Comparison of ENCODE assay signal across 13 cellular contexts in genomic region chr19:11073568-11073967, GRCh38. TPM values are rescaled to one million over a fixed set of nuclear protein-coding genes. Genes with fewer than 3 reads are reported as not detected.
DNase-seq lines count a peak whose midpoint lies in the region; ATAC-seq and TF ChIP-seq lines count a peak whose summit lies in the region.
"Had no signal": no experiment of that assay in that cellular context is flagged by ENCODE, and none has a peak within 500 bp of the region (broad histone marks: within the 10 kb centered on the region; RNA-seq: fewer than 3 reads in every experiment).

No MANE protein-coding gene starts in this region.

- no peaks in the 10 kb centered on the region for H3K36me3 Mint-ChIP-seq in CD14-positive monocyte
- H3K36me3 Mint-ChIP-seq in T-helper 17 cell (ENCODE audit: low read depth) = no peaks in the 10 kb centered on the region
- H3K36me3 Mint-ChIP-seq in progenitor cell of endocrine pancreas (ENCODE audit: insufficient read depth) = peaks cover 3% of the 10 kb centered on the region
- peaks cover 6% of the 10 kb centered on the region for H3K36me3 Mint-ChIP-seq in stimulated activated memory B cell treated with anti-CD40 and anti-IgM and Interleukin-4, amounts not matched to agents 10 μg/mL and 1 μg/mL and 100 μg/mL, for 72 hours
- H3K36me3 Mint-ChIP-seq in activated CD8-positive, alpha-beta memory T cell treated with anti-CD3 and anti-CD28 coated beads, Interleukin-2, amount 10 ng/mL, durations not matched to agents 7 days and 5 days = peaks cover 2% of the 10 kb centered on the region
- H3K36me3 Mint-ChIP-seq: CD4-positive, CD25-positive, alpha-beta regulatory T cell had no signal

- ATAC-seq in T-helper 17 cell (no peak), HG02970 (IDR thresholded peaks at IDR 0.05; ENCODE audit: low FRiP score, unreplicated experiment) (no peak)
- ATAC-seq in stimulated activated memory B cell treated with anti-CD40 and anti-IgM and Interleukin-4, amounts not matched to agents 10 μg/mL and 1 μg/mL and 100 μg/mL, for 72 hours = no peak
- ATAC-seq in activated CD8-positive, alpha-beta memory T cell treated with anti-CD3 and anti-CD28 coated beads, Interleukin-2, amount 10 ng/mL, durations not matched to agents 7 days and 5 days = no peak
- ATAC-seq: A549, HCT116 had no signal

- POLR2A ChIA-PET in HEK293 (lab: Yijun Ruan, JAX) = no interaction called here

- CTCF ChIA-PET in HEK293 (lab: Yijun Ruan, JAX) = no interaction called here
- CTCF ChIA-PET in activated CD8-positive, alpha-beta memory T cell treated with anti-CD3 and anti-CD28 coated beads, Interleukin-2, amount 10 ng/mL, durations not matched to agents 7 days and 5 days (lab: Charles Lee) = interaction anchor here (1.2 kb wide), 1 partner anchor 38 kb away, joined by 4 read pairs; no protein-coding TSS in a partner anchor

- H3K9me3 Mint-ChIP-seq in CD14-positive monocyte (no peaks in the 10 kb centered on the region), progenitor cell of endocrine pancreas (ENCODE audit: low read depth) (no peaks in the 10 kb centered on the region)
- no peaks in the 10 kb centered on the region for H3K9me3 Mint-ChIP-seq in stimulated activated memory B cell treated with anti-CD40 and anti-IgM and Interleukin-4, amounts not matched to agents 10 μg/mL and 1 μg/mL and 100 μg/mL, for 72 hours
- H3K9me3 Mint-ChIP-seq in activated CD8-positive, alpha-beta memory T cell treated with anti-CD3 and anti-CD28 coated beads, Interleukin-2, amount 10 ng/mL, durations not matched to agents 7 days and 5 days (ENCODE audit: low read depth) = no peaks in the 10 kb centered on the region
- H3K9me3 Mint-ChIP-seq: CD4-positive, CD25-positive, alpha-beta regulatory T cell had no signal

- no peak overlapping the region for H3K27ac ChIP-seq in HEK293 (ENCODE audit: extremely low read depth, low read depth, low read length)
- H3K27ac ChIP-seq: A549 had no signal

- H3K9me3 ChIP-seq in HEK293 (ENCODE audit: control insufficient read depth, insufficient read depth, low read depth, low read length) (no peaks in the 10 kb centered on the region), T-helper 17 cell (ENCODE audit: control insufficient read depth, low read length, poor library complexity, severe bottlenecking) (no peaks in the 10 kb centered on the region)
- H3K9me3 ChIP-seq: A549, BE2C had no signal

- H3K4me3 Mint-ChIP-seq in CD14-positive monocyte = peak overlapping the region in 1 of 2 donors; percentile 42
- no peak overlapping the region for H3K4me3 Mint-ChIP-seq in T-helper 17 cell
- no peak overlapping the region for H3K4me3 Mint-ChIP-seq in progenitor cell of endocrine pancreas (ENCODE audit: low read depth)
- H3K4me3 Mint-ChIP-seq in stimulated activated memory B cell treated with anti-CD40 and anti-IgM and Interleukin-4, amounts not matched to agents 10 μg/mL and 1 μg/mL and 100 μg/mL, for 72 hours = no peak overlapping the region
- H3K4me3 Mint-ChIP-seq in activated CD8-positive, alpha-beta memory T cell treated with anti-CD3 and anti-CD28 coated beads, Interleukin-2, amount 10 ng/mL, durations not matched to agents 7 days and 5 days = no peak overlapping the region
- H3K4me3 Mint-ChIP-seq: CD4-positive, CD25-positive, alpha-beta regulatory T cell had no signal

- H3K4me1 Mint-ChIP-seq in CD14-positive monocyte (peaks cover 54% of the 10 kb centered on the region), T-helper 17 cell (peaks cover 15% of the 10 kb centered on the region), progenitor cell of endocrine pancreas (ENCODE audit: low read depth) (no peaks in the 10 kb centered on the region)
- H3K4me1 Mint-ChIP-seq in stimulated activated memory B cell treated with anti-CD40 and anti-IgM and Interleukin-4, amounts not matched to agents 10 μg/mL and 1 μg/mL and 100 μg/mL, for 72 hours = peaks cover 12% of the 10 kb centered on the region
- peaks cover 3% of the 10 kb centered on the region for H3K4me1 Mint-ChIP-seq in activated CD8-positive, alpha-beta memory T cell treated with anti-CD3 and anti-CD28 coated beads, Interleukin-2, amount 10 ng/mL, durations not matched to agents 7 days and 5 days

- peaks cover 0 to 17% (median 13%) of the 10 kb centered on the region in 3 donors for H3K27me3 Mint-ChIP-seq in CD14-positive monocyte (ENCODE audit: low read depth in 3 of 3)
- no peaks in the 10 kb centered on the region for H3K27me3 Mint-ChIP-seq in T-helper 17 cell
- H3K27me3 Mint-ChIP-seq in progenitor cell of endocrine pancreas = no peaks in the 10 kb centered on the region
- peaks cover 39% of the 10 kb centered on the region for H3K27me3 Mint-ChIP-seq in stimulated activated memory B cell treated with anti-CD40 and anti-IgM and Interleukin-4, amounts not matched to agents 10 μg/mL and 1 μg/mL and 100 μg/mL, for 72 hours
- no peaks in the 10 kb centered on the region for H3K27me3 Mint-ChIP-seq in activated CD8-positive, alpha-beta memory T cell treated with anti-CD3 and anti-CD28 coated beads, Interleukin-2, amount 10 ng/mL, durations not matched to agents 7 days and 5 days
- H3K27me3 Mint-ChIP-seq: CD4-positive, CD25-positive, alpha-beta regulatory T cell had no signal

- no peak overlapping the region for H3K4me3 ChIP-seq in HEK293 (ENCODE audit: low read depth, low read length)
- H3K4me3 ChIP-seq: A549 had no signal

- intact Hi-C loops in CD14-positive monocyte (cut with micrococcal nuclease) = loop anchor here in 1 of 2 donors (5.0 to 10.0 kb wide), 2 partner anchors 36 to 61 kb away; no protein-coding TSS in a partner anchor

- TF ChIP-seq CTCF in CD14-positive monocyte (IDR thresholded peaks at IDR 0.05) (no peak), HEK293 (tag by site-specific recombination; IDR thresholded peaks at IDR 0.05) (no peak), progenitor cell of endocrine pancreas (IDR thresholded peaks at IDR 0.05; ENCODE audit: unreplicated experiment) (no peak)

- no peaks in the 10 kb centered on the region for H3K36me3 ChIP-seq in HEK293 (ENCODE audit: control insufficient read depth in 2 of 2, insufficient read depth in 1 of 2, low read length in 2 of 2)
- H3K36me3 ChIP-seq: BE2C had no signal

- peak overlapping the region in 4 of 7 donors; percentile 25 to 97 (median 89) for H3K27ac Mint-ChIP-seq in CD14-positive monocyte
- H3K27ac Mint-ChIP-seq in T-helper 17 cell = peak overlapping the region; percentile 21
- peak overlapping the region; percentile 33 for H3K27ac Mint-ChIP-seq in progenitor cell of endocrine pancreas
- no peak overlapping the region for H3K27ac Mint-ChIP-seq in stimulated activated memory B cell treated with anti-CD40 and anti-IgM and Interleukin-4, amounts not matched to agents 10 μg/mL and 1 μg/mL and 100 μg/mL, for 72 hours
- no peak overlapping the region for H3K27ac Mint-ChIP-seq in activated CD8-positive, alpha-beta memory T cell treated with anti-CD3 and anti-CD28 coated beads, Interleukin-2, amount 10 ng/mL, durations not matched to agents 7 days and 5 days

- no peaks in the 10 kb centered on the region for H3K4me1 ChIP-seq in HEK293 (ENCODE audit: control insufficient read depth, insufficient read depth, low read length)
- H3K4me1 ChIP-seq: A549, BE2C had no signal

- DNase-seq in CD14-positive monocyte (ENCODE audit: low spot score) (no peak), T-helper 17 cell (no peak), progenitor cell of endocrine pancreas (ENCODE audit: low spot score, unreplicated experiment) (no peak)
- DNase-seq in activated CD8-positive, alpha-beta memory T cell treated with anti-CD3 and anti-CD28 coated beads, Interleukin-2, amount 10 ng/mL, durations not matched to agents 7 days and 5 days = no peak
- DNase-seq: BE2C; CD4-positive, CD25-positive, alpha-beta regulatory T cell; DMS53; IMR-90 had no signal

TF ChIP-seq in HEK293, 187 proteins besides CTCF, POLR2A, EP300 and RAD21:
- TF ChIP-seq PRDM10 (tag by site-specific recombination; IDR thresholded peaks at IDR 0.05) = peak; percentile 73
- no peak for TF ChIP-seq ZNF350 (tag by site-specific recombination; IDR thresholded peaks at IDR 0.05)
- TF ChIP-seq ZNF37A (tag by site-specific recombination; IDR thresholded peaks at IDR 0.05) = no peak
- no peak for TF ChIP-seq MZF1 (tag by site-specific recombination; IDR thresholded peaks at IDR 0.05; ENCODE audit: borderline replicate concordance)

RNA-seq across cellular contexts. Expression of gene LDLR, which starts 15.7 kb away (rescaled TPM):
- polyA plus RNA-seq in CD14-positive monocyte = 10 to 100 TPM; 19.8 to 21.2 TPM
- 100 to 1,000 TPM in 1 of 2 donors, 10 to 100 TPM in 1; 98.2 to 139 TPM for total RNA-seq in T-helper 17 cell
- total RNA-seq in progenitor cell of endocrine pancreas = 67.3 and 73.2 TPM in 2 replicates
- 100 to 1,000 TPM; 118 to 141 TPM for total RNA-seq in activated CD8-positive, alpha-beta memory T cell treated with anti-CD3 and anti-CD28 coated beads, Interleukin-2, amount 10 ng/mL, durations not matched to agents 7 days and 5 days

Comparison
In these comparisons a context has a peak if more than half of its experiments do, and no peak if none do; other contexts are left out.
1. H3K27ac Mint-ChIP-seq: peak in CD14-positive monocyte (4 of 7), T-helper 17 cell (single experiment) and progenitor cell of endocrine pancreas (single experiment); none in stimulated activated memory B cell treated with anti-CD40 and anti-IgM and Interleukin-4, amounts not matched to agents 10 μg/mL and 1 μg/mL and 100 μg/mL, for 72 hours (single experiment) and activated CD8-positive, alpha-beta memory T cell treated with anti-CD3 and anti-CD28 coated beads, Interleukin-2, amount 10 ng/mL, durations not matched to agents 7 days and 5 days (single experiment).